ENCODE assay signal across 18 cellular contexts in genomic region chr1:9195651-9196050, GRCh38. TPM values are rescaled to one million over a fixed set of nuclear protein-coding genes. Genes with fewer than 3 reads are reported as not detected.
DNase-seq lines count a peak whose midpoint lies in the region; ATAC-seq, FAIRE-seq and TF ChIP-seq lines count a peak whose summit lies in the region.
"Had no signal": no experiment of that assay in that cellular context is flagged by ENCODE, and none has a peak within 500 bp of the region (broad histone marks: within the 10 kb centered on the region; RNA-seq: fewer than 3 reads in every experiment).

No MANE protein-coding gene starts in this region.

- H3K27me3 ChIP-seq in Loucy (ENCODE audit: insufficient read depth, low read length, poor library complexity, severe bottlenecking) (no peaks in the 10 kb centered on the region), osteoblast (ENCODE audit: insufficient read depth, low read length) (no peaks in the 10 kb centered on the region), Karpas-422 (ENCODE audit: low read length) (no peaks in the 10 kb centered on the region)
- H3K27me3 ChIP-seq: MG63, pancreas had no signal

- DNase-seq in A549 (ENCODE audit: low read depth in 1 of 2, low spot score in 1 of 2) (no peak), MCF 10A (ENCODE audit: unreplicated experiment) (no peak), osteoblast (ENCODE audit: insufficient read length, low spot score, missing footprints) (no peak), Karpas-422 (no peak), DMS 273 treated with DMSO at 0.1 percent for 48 hours (lab: John Stamatoyannopoulos, UW) (no peak), NCI-H526 treated with DMSO at 0.1 percent for 48 hours (lab: John Stamatoyannopoulos, UW) (no peak), EL (no peak)
- DNase-seq: cerebellar nuclear complex, NCI-H524 treated with DMSO at 0.1 percent for 48 hours had no signal

- peak overlapping the region; percentile 54 for H3K27ac Mint-ChIP-seq in MCF 10A (ENCODE audit: low read depth, unreplicated experiment)
- H3K27ac Mint-ChIP-seq: activated CD4-positive, alpha-beta memory T cell treated with anti-CD3 and anti-CD28 coated beads for 36 hours; activated naive CD8-positive, alpha-beta T cell treated with anti-CD3 and anti-CD28 coated beads for 36 hours; endodermal cell had no signal

- FAIRE-seq in A549 (lab: Jason Lieb, UNC): no peak
- FAIRE-seq: pancreas had no signal

- CTCF ChIA-PET in A549 (lab: Yijun Ruan, JAX) (interaction anchor here (0.7 to 5.2 kb wide), 18 partner anchors 12 to 392 kb away, joined by 3 to 38 read pairs (median 6); partner anchors contain the start of gene GPR157), MCF 10A (lab: Yijun Ruan, JAX) (interaction anchor here (0.6 to 3.8 kb wide), 6 partner anchors 15 to 334 kb away, joined by 3 to 36 read pairs (median 6); no protein-coding TSS in a partner anchor)

- WGBS in A549 (ENCODE audit: missing lambda C conversion rate): 91% methylated on average over 8 of the region's 8 CpGs

- ATAC-seq in A549: no peak

- TF ChIP-seq EP300 in A549 (IDR thresholded peaks at IDR 0.05): no peak

- no peaks in the 10 kb centered on the region for H4K20me1 ChIP-seq in Loucy (ENCODE audit: insufficient read depth, low read length, poor library complexity, severe bottlenecking)
- H4K20me1 ChIP-seq in osteoblast (ENCODE audit: insufficient read depth, low read length): peaks cover 16% of the 10 kb centered on the region
- no peaks in the 10 kb centered on the region for H4K20me1 ChIP-seq in Karpas-422 (ENCODE audit: insufficient read depth, low read depth, low read length)

- no peak overlapping the region for H3K9ac ChIP-seq in Loucy (ENCODE audit: low read depth, low read length, poor library complexity, severe bottlenecking)
- H3K9ac ChIP-seq in Karpas-422 (ENCODE audit: low read length): no peak overlapping the region
- H3K9ac ChIP-seq: SK-N-SH had no signal

- no peak overlapping the region for H3K4me3 Mint-ChIP-seq in MCF 10A (ENCODE audit: unreplicated experiment)
- H3K4me3 Mint-ChIP-seq: activated CD4-positive, alpha-beta memory T cell treated with anti-CD3 and anti-CD28 coated beads for 36 hours; activated naive CD8-positive, alpha-beta T cell treated with anti-CD3 and anti-CD28 coated beads for 36 hours; activated T-cell treated with anti-CD3 and anti-CD28 coated beads, Interleukin-2, amount 50 U/mL, for 4 hours; endodermal cell had no signal

- no peaks in the 10 kb centered on the region for H3K36me3 ChIP-seq in Loucy (ENCODE audit: insufficient read depth, low read length)
- peaks cover 5% of the 10 kb centered on the region for H3K36me3 ChIP-seq in osteoblast (ENCODE audit: insufficient read depth, low read length)
- no peaks in the 10 kb centered on the region for H3K36me3 ChIP-seq in Karpas-422 (ENCODE audit: insufficient read depth, low read length)
- H3K36me3 ChIP-seq: HAP-1, MG63, pancreas had no signal

- POLR2A ChIA-PET in A549 (lab: Yijun Ruan, JAX): interaction anchor here (0.6 kb wide), 1 partner anchor 53 kb away, joined by 4 read pairs; no protein-coding TSS in a partner anchor
- POLR2A ChIA-PET in MCF 10A (lab: Yijun Ruan, JAX): interaction anchor here (0.6 to 1.7 kb wide), 4 partner anchors 14 to 85 kb away, joined by 4 to 6 read pairs (median 4); no protein-coding TSS in a partner anchor

- no peak for TF ChIP-seq RAD21 in A549 (conservative IDR thresholded peaks at IDR 0.05 in 1 of 2, IDR thresholded peaks at IDR 0.05 in 1 of 2)

- no peaks in the 10 kb centered on the region for H3K9me3 Mint-ChIP-seq in MCF 10A (ENCODE audit: unreplicated experiment)
- H3K9me3 Mint-ChIP-seq: activated CD4-positive, alpha-beta memory T cell treated with anti-CD3 and anti-CD28 coated beads for 36 hours; activated naive CD8-positive, alpha-beta T cell treated with anti-CD3 and anti-CD28 coated beads for 36 hours; activated T-cell treated with anti-CD3 and anti-CD28 coated beads, Interleukin-2, amount 50 U/mL, for 4 hours; endodermal cell had no signal

- peaks cover 38% of the 10 kb centered on the region for H3K4me1 Mint-ChIP-seq in MCF 10A (ENCODE audit: insufficient read depth, unreplicated experiment)

- H3K4me3 ChIP-seq in A549 (no peak overlapping the region), Loucy (ENCODE audit: low read length, poor library complexity, severe bottlenecking) (no peak overlapping the region), osteoblast (ENCODE audit: insufficient read depth, low read length) (peak overlapping the region; percentile 68), Karpas-422 (ENCODE audit: low read length) (no peak overlapping the region)
- H3K4me3 ChIP-seq: HAP-1, MG63, pancreas had no signal

- BruUV-seq in MCF 10A (replicated peaks; lab: Mats Ljungman, UMichigan): no TSS peak

- H3K79me2 ChIP-seq in Loucy (ENCODE audit: insufficient read depth, low read length) (no peaks in the 10 kb centered on the region), osteoblast (ENCODE audit: insufficient read depth, low read length) (peaks cover 93% of the 10 kb centered on the region), Karpas-422 (ENCODE audit: low read length) (no peaks in the 10 kb centered on the region)

- TF ChIP-seq POLR2A in A549 (IDR thresholded peaks at IDR 0.05; ENCODE audit: low read length): no peak

- H2AFZ ChIP-seq in Loucy (ENCODE audit: low read length): peak overlapping the region; percentile 20; the same call in 1 of the 2 replicates
- peak overlapping the region; percentile 61 for H2AFZ ChIP-seq in osteoblast (ENCODE audit: low read length)
- H2AFZ ChIP-seq in Karpas-422 (ENCODE audit: low read length): no peak overlapping the region

- H3K9me3 ChIP-seq in A549: no peaks in the 10 kb centered on the region
- H3K9me3 ChIP-seq in Loucy (ENCODE audit: insufficient read depth, low read depth, low read length): no peaks in the 10 kb centered on the region
- no peaks in the 10 kb centered on the region for H3K9me3 ChIP-seq in osteoblast (ENCODE audit: low read depth, low read length)
- H3K9me3 ChIP-seq in Karpas-422 (ENCODE audit: low read length): no peaks in the 10 kb centered on the region
- H3K9me3 ChIP-seq: HAP-1, MG63, pancreas, SK-N-SH had no signal

- peaks cover 29% of the 10 kb centered on the region for H3K4me1 ChIP-seq in A549
- H3K4me1 ChIP-seq in Loucy (ENCODE audit: insufficient read depth, low read length, poor library complexity, severe bottlenecking): peaks cover 11% of the 10 kb centered on the region
- H3K4me1 ChIP-seq in osteoblast (ENCODE audit: insufficient read depth, low read length): peaks cover 68% of the 10 kb centered on the region
- H3K4me1 ChIP-seq in Karpas-422 (ENCODE audit: low read length): peaks cover 11% of the 10 kb centered on the region
- H3K4me1 ChIP-seq: HAP-1, pancreas had no signal

- H3K4me2 ChIP-seq in A549: no peak overlapping the region; the same call in 2 of the 3 replicates
- no peak overlapping the region for H3K4me2 ChIP-seq in Loucy (ENCODE audit: low read depth, low read length, poor library complexity, severe bottlenecking)
- H3K4me2 ChIP-seq in osteoblast (ENCODE audit: insufficient read depth, low read length): peak overlapping the region; percentile 95
- no peak overlapping the region for H3K4me2 ChIP-seq in Karpas-422 (ENCODE audit: low read depth, low read length, poor library complexity, severe bottlenecking)

- H3K27ac ChIP-seq in A549 (peak overlapping the region; percentile 50 to 81; a peak in 4 of 6 replicates), osteoblast (ENCODE audit: low read depth, low read length) (peak overlapping the region; percentile 98), Karpas-422 (ENCODE audit: low read length) (no peak overlapping the region)
- H3K27ac ChIP-seq: pancreas had no signal

- peaks cover 2% of the 10 kb centered on the region for H3K27me3 Mint-ChIP-seq in MCF 10A (ENCODE audit: insufficient read depth, unreplicated experiment)

- no peak for TF ChIP-seq CTCF in A549 (IDR thresholded peaks at IDR 0.05)
- TF ChIP-seq CTCF in Loucy (conservative IDR thresholded peaks at IDR 0.05; ENCODE audit: low read length): no peak
- no peak for TF ChIP-seq CTCF in MCF 10A (IDR thresholded peaks at IDR 0.05; ENCODE audit: unreplicated experiment)
- TF ChIP-seq CTCF in osteoblast (IDR thresholded peaks at IDR 0.05; ENCODE audit: extremely low read depth, low read depth, low read length): no peak

- H3K36me3 Mint-ChIP-seq in MCF 10A (ENCODE audit: insufficient read depth, unreplicated experiment): peaks cover 8% of the 10 kb centered on the region
- H3K36me3 Mint-ChIP-seq: activated CD4-positive, alpha-beta memory T cell treated with anti-CD3 and anti-CD28 coated beads for 36 hours; activated naive CD8-positive, alpha-beta T cell treated with anti-CD3 and anti-CD28 coated beads for 36 hours had no signal

- H3F3A ChIP-seq in Loucy (ENCODE audit: low read depth): no peaks in the 10 kb centered on the region

- intact Hi-C loops in MCF 10A (cut with micrococcal nuclease): loop anchor here (1.0 to 5.0 kb wide), 5 partner anchors 13 to 277 kb away; partner anchors contain the start of gene GPR157

- H3K9me2 ChIP-seq in Loucy (replicated peaks; ENCODE audit: low read depth, low read length) (no peaks in the 10 kb centered on the region), Karpas-422 (replicated peaks; ENCODE audit: insufficient read depth, low read length) (no peaks in the 10 kb centered on the region)
- H3K9me2 ChIP-seq: SK-N-SH had no signal

TF ChIP-seq in A549, 52 proteins besides CTCF, POLR2A, EP300 and RAD21:
- TF ChIP-seq BCL3 (IDR thresholded peaks at IDR 0.05) (no peak), HES2 (IDR thresholded peaks at IDR 0.05) (no peak), SREBF2 (IDR thresholded peaks at IDR 0.05) (no peak)

RNA-seq across cellular contexts. Expression of gene H6PD, which starts 38.9 kb away (rescaled TPM):
- 7.9 and 9.8 TPM in 2 replicates for polyA plus RNA-seq in A549 (2011; rRNA removed)
- 3.7 and 6.0 TPM in 2 replicates for polyA plus RNA-seq in A549 (2012; cell fraction: cytosol; rRNA removed)
- polyA plus RNA-seq in A549 (2012; cell fraction: nucleus; rRNA removed): 12.0 and 12.4 TPM in 2 replicates
- polyA plus RNA-seq in A549 (2017; fragmentation: RNase III; extraction: RNeasy Plus Mini Kit Qiagen cat#74134 plus additional on column Dnase treatment): 4.6 to 6.4 TPM (median 6.0 TPM) in 3 replicates
- 8.7 and 10.4 TPM in 2 replicates for polyA minus RNA-seq in A549 (2011; rRNA and poly(A)+ RNA removed)
- 23.6 and 28.7 TPM in 2 replicates for total RNA-seq in MCF 10A (2022)
- total RNA-seq in osteoblast: 45.1 and 51.4 TPM in 2 replicates
- 21.3 and 21.6 TPM in 2 replicates for total RNA-seq in Karpas-422 (2014; rRNA removed; shearing (Covaris generic); ENCODE audit: low replicate concordance)
